In the genomic region with DNA sequence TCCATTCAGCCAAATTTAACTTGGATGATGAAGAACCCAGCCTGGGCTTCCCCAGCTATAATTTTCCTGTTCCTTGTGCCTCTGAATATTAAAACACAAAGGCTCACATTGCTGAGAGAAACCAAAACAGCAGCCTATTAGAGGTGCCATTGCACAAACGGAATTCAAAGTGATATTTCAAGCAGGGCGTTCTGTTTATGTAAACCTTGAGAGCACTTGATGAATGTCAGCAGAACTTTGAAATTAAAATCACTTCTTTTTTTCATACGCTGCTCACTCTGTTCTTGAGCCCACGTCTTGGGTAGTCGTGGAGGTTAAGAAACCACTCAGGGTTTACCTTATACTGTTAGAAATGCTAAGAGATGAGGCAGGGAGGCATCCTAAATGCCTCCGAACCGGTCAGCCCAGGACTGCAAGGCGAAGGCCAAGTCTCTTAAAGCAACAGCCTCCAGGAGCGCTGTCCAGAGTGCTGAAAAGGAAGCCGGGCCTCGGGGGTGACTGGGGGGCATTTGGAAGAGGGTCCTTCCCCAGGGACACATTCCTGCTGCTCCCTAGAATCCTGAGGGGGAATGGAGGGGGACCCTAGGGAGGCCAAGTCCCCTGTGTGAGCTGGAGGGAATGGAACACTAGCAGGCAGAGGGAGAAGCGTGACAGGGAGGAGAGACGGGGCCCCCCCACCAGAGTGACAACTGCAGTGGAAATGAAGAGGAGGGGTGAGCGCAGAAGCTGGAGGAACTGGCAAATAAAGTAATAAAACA, we compare ENCODE assay signal across 10 cellular contexts.
DNase-seq lines count a peak whose midpoint lies in the region; ATAC-seq and TF ChIP-seq lines count a peak whose summit lies in the region.
"Had no signal": no experiment of that assay in that cellular context is flagged by ENCODE, and none has a peak within 500 bp of the region (broad histone marks: within the 10 kb centered on the region; RNA-seq: fewer than 3 reads in every experiment).

No MANE protein-coding gene starts in this region.

- peak; percentile 13 for DNase-seq in stimulated activated CD4-positive, alpha-beta T cell treated with anti-CD3 and anti-CD28 coated beads, Interleukin-12 subunit alpha, Interleukin-12 subunit beta, amount 100 ng/mL, for 4 hours
- no peak for DNase-seq in stimulated activated CD4-positive, alpha-beta T cell treated with anti-CD3 and anti-CD28 coated beads, Interleukin-1b, Interleukin-23, amount 100 ng/mL, for 48 hours
- DNase-seq in activated CD8-positive, alpha-beta memory T cell treated with anti-CD3 and anti-CD28 coated beads, Interleukin-2, amount 50 U/mL, for 48 hours: peak; percentile 62
- DNase-seq in right atrium auricular region (ENCODE audit: low spot score): no peak
- peak; percentile 5 to 10 for DNase-seq in stimulated activated CD4-positive, alpha-beta T cell treated with anti-CD3 and anti-CD28 coated beads, Interleukin-2, amount 100 ng/mL, for 48 hours
- DNase-seq in NCI-H2081 (lab: John Stamatoyannopoulos, UW): no peak
- no peak for DNase-seq in COLO668 (lab: John Stamatoyannopoulos, UW; ENCODE audit: unreplicated experiment)

- TF ChIP-seq CTCF in right atrium auricular region (IDR thresholded peaks at IDR 0.05): no peak

- no peak for ATAC-seq in GM21515 (IDR thresholded peaks at IDR 0.05; ENCODE audit: unreplicated experiment)
- ATAC-seq: CD8-positive, alpha-beta T cell had no signal

- H3K4me1 ChIP-seq in right atrium auricular region: peaks cover 0 to 54% of the 10 kb centered on the region in 2 donors

- no peaks in the 10 kb centered on the region for H3K27me3 ChIP-seq in right atrium auricular region

- no peaks in the 10 kb centered on the region for H3K36me3 ChIP-seq in right atrium auricular region
- H3K36me3 ChIP-seq: thoracic aorta had no signal

- H3K9me3 ChIP-seq in right atrium auricular region: no peaks in the 10 kb centered on the region
- H3K9me3 ChIP-seq: thoracic aorta had no signal

- peak overlapping the region; percentile 76 to 83 for H3K27ac ChIP-seq in right atrium auricular region
- H3K27ac ChIP-seq: thoracic aorta had no signal

- no peak overlapping the region for H3K4me3 ChIP-seq in right atrium auricular region
- H3K4me3 ChIP-seq: thoracic aorta had no signal

Comparison
In these comparisons a context has a peak if more than half of its experiments do, and no peak if none do; other contexts are left out.
1. DNase-seq: peak in stimulated activated CD4-positive, alpha-beta T cell treated with anti-CD3 and anti-CD28 coated beads, Interleukin-12 subunit alpha, Interleukin-12 subunit beta, amount 100 ng/mL, for 4 hours (single experiment), activated CD8-positive, alpha-beta memory T cell treated with anti-CD3 and anti-CD28 coated beads, Interleukin-2, amount 50 U/mL, for 48 hours (single experiment) and stimulated activated CD4-positive, alpha-beta T cell treated with anti-CD3 and anti-CD28 coated beads, Interleukin-2, amount 100 ng/mL, for 48 hours (2 of 2); none in stimulated activated CD4-positive, alpha-beta T cell treated with anti-CD3 and anti-CD28 coated beads, Interleukin-1b, Interleukin-23, amount 100 ng/mL, for 48 hours (single experiment), right atrium auricular region (single experiment), NCI-H2081 (0 of 2) and COLO668 (single experiment).